Comparison of ENCODE assay signal across 27 cellular contexts in the genomic region with DNA sequence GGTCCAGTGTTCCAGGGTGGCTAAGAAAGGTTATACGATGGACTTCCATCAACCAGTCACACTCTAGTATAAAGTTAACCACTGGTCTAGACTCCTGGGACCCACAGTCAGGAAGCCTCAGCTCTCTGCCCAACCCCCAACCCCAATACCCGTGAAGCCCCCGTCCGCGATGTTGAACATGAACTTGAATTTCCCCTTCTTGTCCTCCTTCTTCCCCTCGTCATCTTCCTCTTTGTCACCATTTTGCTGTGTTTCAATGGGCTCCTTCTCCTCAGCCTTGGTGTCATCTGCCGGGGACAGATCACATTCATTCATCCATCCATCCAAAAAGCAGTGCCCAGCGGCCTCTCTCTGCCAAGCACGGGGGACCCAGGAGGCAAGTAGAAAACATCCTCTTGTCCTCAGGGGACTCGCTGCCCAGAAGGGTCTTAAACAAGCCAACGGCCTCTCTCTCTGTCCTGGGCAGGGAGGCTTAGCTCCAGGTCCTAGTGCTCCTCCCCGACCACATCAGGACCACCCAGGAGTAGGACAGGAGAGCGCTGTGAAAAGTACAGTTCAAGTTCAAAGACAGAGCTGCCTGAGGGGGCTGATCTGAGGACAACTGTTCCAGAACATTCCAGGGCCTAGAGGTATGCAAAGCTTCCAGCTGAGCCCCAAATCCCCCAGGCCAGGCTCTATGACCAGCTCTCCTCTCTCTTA.
"Had no signal": no experiment of that assay in that cellular context is flagged by ENCODE, and none has a peak within 500 bp of the region (broad histone marks: within the 10 kb centered on the region; RNA-seq: fewer than 3 reads in every experiment).

No MANE protein-coding gene starts in this region.

- H3K4me1 ChIP-seq: esophagus muscularis mucosa, foreskin keratinocyte, heart right ventricle, pancreas, prostate gland, spleen, testis, uterus had no signal

- DNase-seq: activated CD4-positive, alpha-beta memory T cell treated with anti-CD3 and anti-CD28 coated beads, Interleukin-2, amount 10 ng/mL, durations not matched to agents 7 days and 5 days; activated CD4-positive, alpha-beta T cell treated with anti-CD3 and anti-CD28 coated beads for 1 hour; activated CD4-positive, alpha-beta T cell treated with anti-CD3 and anti-CD28 coated beads, Interleukin-2, amount 10 ng/mL, durations not matched to agents 7 days and 5 days; activated CD8-positive, alpha-beta memory T cell treated with anti-CD3 and anti-CD28 coated beads, Interleukin-2, amount 50 U/mL, for 48 hours; activated gamma-delta T cell; activated naive CD4-positive, alpha-beta T cell treated with anti-CD3 and anti-CD28 coated beads, Interleukin-2, amount 10 ng/mL, durations not matched to agents 7 days and 5 days; activated T-cell treated with anti-CD3 and anti-CD28 coated beads, Interleukin-2, amount 50 U/mL, for 24 hours; anterior cingulate cortex; dermis blood vessel endothelial cell; effector CD4-positive, alpha-beta T cell; naive B cell; nucleus accumbens; retina; stimulated activated CD4-positive, alpha-beta T cell treated with anti-CD3 and anti-CD28 coated beads, Interleukin-2, amount 100 ng/mL, for 48 hours; stimulated activated naive CD8-positive, alpha-beta T cell treated with anti-CD3 and anti-CD28 coated beads, Interleukin-15, Interleukin-2, amounts not matched to agents 100 U/mL and 50 U/mL, for 24 hours; T-helper 2 cell; testis; trophoblast cell; uterus had no signal

- ATAC-seq: pancreas; stimulated activated naive CD8-positive, alpha-beta T cell treated with anti-CD3 and anti-CD28 coated beads, Interleukin-15, Interleukin-2, amounts not matched to agents 100 U/mL and 50 U/mL, for 24 hours had no signal

- H3K27ac Mint-ChIP-seq: activated CD4-positive, alpha-beta memory T cell treated with anti-CD3 and anti-CD28 coated beads, Interleukin-2, amount 10 ng/mL, durations not matched to agents 7 days and 5 days; activated CD4-positive, alpha-beta T cell treated with anti-CD3 and anti-CD28 coated beads, Interleukin-2, amount 10 ng/mL, durations not matched to agents 7 days and 5 days; activated naive CD4-positive, alpha-beta T cell treated with anti-CD3 and anti-CD28 coated beads, Interleukin-2, amount 10 ng/mL, durations not matched to agents 7 days and 5 days; activated T-cell treated with anti-CD3 and anti-CD28 coated beads, Interleukin-2, amount 50 U/mL, for 24 hours; mesothelial cell of epicardium; naive B cell had no signal

- H3K27me3 ChIP-seq: pancreas, testis, uterus had no signal

- H3K9me3 ChIP-seq: pancreas, prostate gland, testis, uterus had no signal

- H3K4me3 Mint-ChIP-seq: activated CD4-positive, alpha-beta memory T cell treated with anti-CD3 and anti-CD28 coated beads, Interleukin-2, amount 10 ng/mL, durations not matched to agents 7 days and 5 days; activated CD4-positive, alpha-beta T cell treated with anti-CD3 and anti-CD28 coated beads, Interleukin-2, amount 10 ng/mL, durations not matched to agents 7 days and 5 days; activated naive CD4-positive, alpha-beta T cell treated with anti-CD3 and anti-CD28 coated beads, Interleukin-2, amount 10 ng/mL, durations not matched to agents 7 days and 5 days; activated T-cell treated with anti-CD3 and anti-CD28 coated beads, Interleukin-2, amount 50 U/mL, for 24 hours; central memory CD8-positive, alpha-beta T cell; mesothelial cell of epicardium; naive B cell had no signal

- H3K36me3 ChIP-seq: heart right ventricle, pancreas, prostate gland, spleen, uterus had no signal

- H3K27ac ChIP-seq: esophagus muscularis mucosa, foreskin keratinocyte, heart right ventricle, pancreas, prostate gland, spleen, testis, uterus had no signal

- H3K9me3 Mint-ChIP-seq: activated CD4-positive, alpha-beta memory T cell treated with anti-CD3 and anti-CD28 coated beads, Interleukin-2, amount 10 ng/mL, durations not matched to agents 7 days and 5 days had no signal

- H3K4me3 ChIP-seq: esophagus muscularis mucosa, heart right ventricle, pancreas, prostate gland, spleen, testis, uterus had no signal

- H3K4me1 Mint-ChIP-seq: mesothelial cell of epicardium had no signal

- H3K36me3 Mint-ChIP-seq: activated naive CD4-positive, alpha-beta T cell treated with anti-CD3 and anti-CD28 coated beads, Interleukin-2, amount 10 ng/mL, durations not matched to agents 7 days and 5 days; mesothelial cell of epicardium had no signal
